In the genomic region with DNA sequence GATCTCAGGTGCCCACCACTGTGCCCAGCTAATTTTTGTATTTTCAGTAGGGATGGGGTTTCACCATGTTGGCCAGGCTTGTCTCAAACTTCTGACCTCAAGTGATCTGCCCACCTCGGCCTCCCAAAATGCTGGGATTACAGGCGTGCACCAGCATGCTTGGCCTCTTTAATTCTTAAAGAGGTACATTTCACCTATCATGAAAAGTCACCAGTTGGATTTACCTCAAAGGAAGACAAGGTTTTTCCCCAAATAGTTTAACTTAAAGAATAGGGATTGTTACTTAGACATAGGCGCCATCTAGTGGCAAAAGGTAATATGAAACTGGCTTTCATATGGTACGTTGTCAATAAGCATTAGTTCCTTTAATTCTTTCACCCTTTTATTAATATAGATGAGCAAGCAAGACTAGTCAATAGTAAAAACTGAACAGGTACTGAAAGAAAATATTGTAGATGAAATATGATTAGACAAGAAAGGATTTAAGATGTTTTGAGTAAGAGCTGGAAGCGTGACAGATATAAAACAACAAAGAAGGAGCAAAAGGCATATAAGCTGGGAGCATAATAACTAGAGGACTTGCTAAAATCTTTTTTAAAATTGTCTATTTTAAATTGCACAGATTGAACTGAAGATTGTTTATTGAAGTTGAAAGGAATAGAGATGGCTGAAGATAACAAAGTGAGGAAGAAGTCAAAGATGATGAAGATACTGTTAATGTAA, we compare ENCODE assay signal across 8 cellular contexts. TPM values are rescaled to one million over a fixed set of nuclear protein-coding genes. Genes with fewer than 3 reads are reported as not detected.
A peak's percentile ranks its signal among the peaks of the same experiment; 100 is the strongest.
DNase-seq lines count a peak whose midpoint lies in the region; ATAC-seq and TF ChIP-seq lines count a peak whose summit lies in the region.

No MANE protein-coding gene starts in this region.

- H3K27ac ChIP-seq in dorsolateral prefrontal cortex, result no peak overlapping the region

- peaks cover 12 to 27% of the 10 kb centered on the region in 2 donors for H3K27me3 Mint-ChIP-seq in natural killer cell (ENCODE audit: low read depth in 2 of 2)

- peak overlapping the region in 1 of 59 donors; percentile 8 for H3K4me3 ChIP-seq in dorsolateral prefrontal cortex

- no peak overlapping the region for H3K4me3 Mint-ChIP-seq in natural killer cell

- H3K36me3 Mint-ChIP-seq in natural killer cell, result no peaks in the 10 kb centered on the region

- H3K4me1 Mint-ChIP-seq in natural killer cell, result peaks cover 4 to 6% of the 10 kb centered on the region in 2 donors

- no peak overlapping the region for H3K27ac Mint-ChIP-seq in natural killer cell

- ATAC-seq in GM21786 (IDR thresholded peaks at IDR 0.05; ENCODE audit: unreplicated experiment), result peak; percentile 86
- peak in 2 of 3 donors; percentile 64 to 65 for ATAC-seq in natural killer cell

- no peaks in the 10 kb centered on the region for H3K9me3 Mint-ChIP-seq in natural killer cell

- TF ChIP-seq CTCF in dorsolateral prefrontal cortex (IDR thresholded peaks at IDR 0.05 in 54 of 56, conservative IDR thresholded peaks at IDR 0.05 in 2 of 56; ENCODE audit: low read depth in 1 of 56, partially characterized antibody in 56 of 56), result peak; percentile 63 to 94 (median 84)
- peak; percentile 93 for TF ChIP-seq CTCF in natural killer cell (IDR thresholded peaks at IDR 0.05)

- no peaks in the 10 kb centered on the region for H3K27me3 ChIP-seq in dorsolateral prefrontal cortex

- intact Hi-C loops in dorsolateral prefrontal cortex (cut with DNase I) (loop anchor here (5.0 kb wide), 1 partner anchor 36 kb away; no protein-coding TSS in a partner anchor), natural killer cell (cut with micrococcal nuclease) (loop anchor here (1.0 kb wide), 1 partner anchor 50 kb away; no protein-coding TSS in a partner anchor), posterior cingulate gyrus (cut with DNase I) (loop anchor here (1.0 kb wide), 1 partner anchor 50 kb away; no protein-coding TSS in a partner anchor)

- DNase-seq in stimulated activated naive CD4-positive, alpha-beta T cell (lab: John Stamatoyannopoulos, UW), result peak in 4 of 6 experiments; percentile 1 to 72 (median 43)
- no peak for DNase-seq in stimulated activated naive CD4-positive, alpha-beta T cell treated with Interleukin-2 at 50 U/mL for 16 hours (lab: John Stamatoyannopoulos, UW)
- peak; percentile 83 to 93 for DNase-seq in Kasumi-1 (lab: John Stamatoyannopoulos, UW)
- DNase-seq in RKO (ENCODE audit: low spot score), result peak; percentile 72
- DNase-seq in dorsolateral prefrontal cortex, result no peak
- DNase-seq in natural killer cell, result no peak
- no peak for DNase-seq in posterior cingulate gyrus

RNA-seq across cellular contexts. Expression of a gene that starts 35.0 kb away (rescaled TPM):
- 10 to 100 TPM; 31.1 to 68.1 (median 53.3) TPM for total RNA-seq in dorsolateral prefrontal cortex
- total RNA-seq in natural killer cell, result 10 to 100 TPM; 34.2 to 40.9 (median 36.2) TPM

Comparison
In these comparisons a context has a peak if more than half of its experiments do, and no peak if none do; other contexts are left out.
1. DNase-seq: peak in stimulated activated naive CD4-positive, alpha-beta T cell (4 of 6), Kasumi-1 (2 of 2) and RKO (single experiment); none in stimulated activated naive CD4-positive, alpha-beta T cell treated with Interleukin-2 at 50 U/mL for 16 hours (single experiment), dorsolateral prefrontal cortex (0 of 10), natural killer cell (single experiment) and posterior cingulate gyrus (0 of 10).